8 cellular contexts compared by ENCODE assay signal in genomic region chr4:17511041-17511949, GRCh38. TPM values are rescaled to one million over a fixed set of nuclear protein-coding genes. Genes with fewer than 3 reads are reported as not detected.
DNase-seq lines count a peak whose midpoint lies in the region; ATAC-seq and TF ChIP-seq lines count a peak whose summit lies in the region.

No MANE protein-coding gene starts in this region.

- H3K9me3 ChIP-seq in left ventricle myocardium inferior (replicated peaks) (no peaks in the 10 kb centered on the region), aorta (ENCODE audit: control insufficient read depth, low read length) (no peaks in the 10 kb centered on the region)

- DNase-seq in ACHN (peak; percentile 42), OCI-M1 (lab: John Stamatoyannopoulos, UW) (peak; percentile 57), left ventricle myocardium inferior (peak; percentile 56), progenitor cell of endocrine pancreas (ENCODE audit: low spot score, unreplicated experiment) (peak; percentile 27), aorta (peak; percentile 77 to 88)
- DNase-seq in activated naive CD8-positive, alpha-beta T cell treated with anti-CD3 and anti-CD28 coated beads, Interleukin-2, amount 50 U/mL, for 24 hours = peak; percentile 61

- H3K36me3 Mint-ChIP-seq in activated naive CD8-positive, alpha-beta T cell treated with anti-CD3 and anti-CD28 coated beads, Interleukin-2, amount 50 U/mL, for 24 hours (ENCODE audit: low read depth) = peaks cover 29% of the 10 kb centered on the region
- H3K36me3 Mint-ChIP-seq in progenitor cell of endocrine pancreas (ENCODE audit: insufficient read depth) = peaks cover 4% of the 10 kb centered on the region

- peaks cover 27% of the 10 kb centered on the region for H3K4me1 ChIP-seq in left ventricle myocardium inferior
- H3K4me1 ChIP-seq in aorta (ENCODE audit: control insufficient read depth in 1 of 2, insufficient read depth in 2 of 2, low read length in 2 of 2) = no peaks in the 10 kb centered on the region

- H3K27ac ChIP-seq in left ventricle myocardium inferior (replicated peaks) = peak overlapping the region; percentile 85
- H3K27ac ChIP-seq in aorta (ENCODE audit: low read depth in 1 of 2, low read length in 2 of 2) = peak overlapping the region in 1 of 2 donors; percentile 53

- peaks cover 3% of the 10 kb centered on the region for H3K27me3 Mint-ChIP-seq in activated naive CD8-positive, alpha-beta T cell treated with anti-CD3 and anti-CD28 coated beads, Interleukin-2, amount 50 U/mL, for 24 hours
- H3K27me3 Mint-ChIP-seq in progenitor cell of endocrine pancreas = peaks cover 10% of the 10 kb centered on the region

- peaks cover 26% of the 10 kb centered on the region for H3K36me3 ChIP-seq in left ventricle myocardium inferior
- peaks cover 0 to 2% of the 10 kb centered on the region in 2 donors for H3K36me3 ChIP-seq in aorta (ENCODE audit: control insufficient read depth in 1 of 2, insufficient read depth in 2 of 2, low read length in 1 of 2)

- WGBS in aorta, 2 donors = 2 to 3% methylated on average over 41 to 44 of the region's 44 CpGs

- ATAC-seq in GM18517 (IDR thresholded peaks at IDR 0.05; ENCODE audit: unreplicated experiment) = peak; percentile 37
- peak; percentile 56 for ATAC-seq in HG03039 (IDR thresholded peaks at IDR 0.05; ENCODE audit: unreplicated experiment)
- peak; percentile 77 for ATAC-seq in activated naive CD8-positive, alpha-beta T cell treated with anti-CD3 and anti-CD28 coated beads, Interleukin-2, amount 50 U/mL, for 24 hours
- peak; percentile 76 for ATAC-seq in aorta (ENCODE audit: low FRiP score)

- intact Hi-C loops in left ventricle myocardium inferior (cut with micrococcal nuclease) (no loop called here), aorta (cut with DNase I) (loop anchor here in 1 of 2 donors (5.0 kb wide), 1 partner anchor 66 kb away; the partner anchor contains the start of gene LAP3)

- H3K9me3 Mint-ChIP-seq in activated naive CD8-positive, alpha-beta T cell treated with anti-CD3 and anti-CD28 coated beads, Interleukin-2, amount 50 U/mL, for 24 hours = no peaks in the 10 kb centered on the region
- no peaks in the 10 kb centered on the region for H3K9me3 Mint-ChIP-seq in progenitor cell of endocrine pancreas (ENCODE audit: low read depth)

- in situ Hi-C loops in ACHN (cut with HindIII; ENCODE audit: low pct_ligation_motif_present, low pct_unique_long_range_greater_than_20kb, low sequenced_read_pairs) = no loop called here

- H3K27me3 ChIP-seq in left ventricle myocardium inferior (ENCODE audit: low read depth) (peaks cover 7% of the 10 kb centered on the region), aorta (ENCODE audit: control insufficient read depth in 1 of 2, insufficient read depth in 2 of 2, low read length in 1 of 2) (no peaks in the 10 kb centered on the region)

- no peak for TF ChIP-seq CTCF in left ventricle myocardium inferior (IDR thresholded peaks at IDR 0.05; ENCODE audit: borderline replicate concordance)
- no peak for TF ChIP-seq CTCF in progenitor cell of endocrine pancreas (IDR thresholded peaks at IDR 0.05; ENCODE audit: unreplicated experiment)

- H3K4me3 Mint-ChIP-seq in activated naive CD8-positive, alpha-beta T cell treated with anti-CD3 and anti-CD28 coated beads, Interleukin-2, amount 50 U/mL, for 24 hours = peak overlapping the region; percentile 99
- H3K4me3 Mint-ChIP-seq in progenitor cell of endocrine pancreas (ENCODE audit: low read depth) = peak overlapping the region; percentile 93

- peak overlapping the region; percentile 97 for H3K27ac Mint-ChIP-seq in activated naive CD8-positive, alpha-beta T cell treated with anti-CD3 and anti-CD28 coated beads, Interleukin-2, amount 50 U/mL, for 24 hours
- peak overlapping the region; percentile 93 for H3K27ac Mint-ChIP-seq in progenitor cell of endocrine pancreas

- H3K4me3 ChIP-seq in left ventricle myocardium inferior (peak overlapping the region; percentile 86), aorta (ENCODE audit: low read length in 2 of 2) (peak overlapping the region; percentile 30 to 61)

- peaks cover 36% of the 10 kb centered on the region for H3K4me1 Mint-ChIP-seq in activated naive CD8-positive, alpha-beta T cell treated with anti-CD3 and anti-CD28 coated beads, Interleukin-2, amount 50 U/mL, for 24 hours
- H3K4me1 Mint-ChIP-seq in progenitor cell of endocrine pancreas (ENCODE audit: low read depth) = peaks cover 30% of the 10 kb centered on the region

RNA-seq across cellular contexts. Expression of gene QDPR, which starts 0.6 kb away (rescaled TPM):
- 50.2 TPM for total RNA-seq in left ventricle myocardium inferior
- total RNA-seq in progenitor cell of endocrine pancreas = 52.0 and 53.0 TPM in 2 replicates
- 10 to 100 TPM; 15.6 to 22.7 TPM for total RNA-seq in aorta
- 10 to 100 TPM; 21.6 to 24.8 TPM for polyA plus RNA-seq in aorta

RNA-seq across cellular contexts. Expression of gene CLRN2, which starts 3.7 kb away (rescaled TPM):
- total RNA-seq in left ventricle myocardium inferior = not detected
- total RNA-seq in progenitor cell of endocrine pancreas = not detected in 2 replicates
- total RNA-seq in aorta = not detected
- not detected for polyA plus RNA-seq in aorta

Comparison
In these comparisons a context has a peak if more than half of its experiments do, and no peak if none do; other contexts are left out.
1. DNase-seq: peak in every context shown above with its lines; median percentile 82 in aorta; 61 in activated naive CD8-positive, alpha-beta T cell treated with anti-CD3 and anti-CD28 coated beads, Interleukin-2, amount 50 U/mL, for 24 hours; 57 in OCI-M1; 56 in left ventricle myocardium inferior; 42 in ACHN; 27 in progenitor cell of endocrine pancreas.